12 cellular contexts compared by ENCODE assay signal in genomic region chr15:68631621-68632051, GRCh38. TPM values are rescaled to one million over a fixed set of nuclear protein-coding genes. Genes with fewer than 3 reads are reported as not detected.
A peak's percentile ranks its signal among the peaks of the same experiment; 100 is the strongest.
DNase-seq lines count a peak whose midpoint lies in the region; ATAC-seq and TF ChIP-seq lines count a peak whose summit lies in the region.
"Had no signal": no experiment of that assay in that cellular context is flagged by ENCODE, and none has a peak within 500 bp of the region (broad histone marks: within the 10 kb centered on the region; RNA-seq: fewer than 3 reads in every experiment).

No MANE protein-coding gene starts in this region.

- TF ChIP-seq CTCF in endodermal cell (conservative IDR thresholded peaks at IDR 0.05), result peak; percentile 74

- H3K4me1 ChIP-seq in endodermal cell (ENCODE audit: control insufficient read depth, insufficient read depth, low read length), result no peaks in the 10 kb centered on the region

- DNase-seq in NCI-H82 (lab: John Stamatoyannopoulos, UW) (peak; percentile 33), NCI-H82 treated with DMSO at 0.1 percent for 48 hours (lab: John Stamatoyannopoulos, UW; ENCODE audit: unreplicated experiment) (no peak), NCI-H524 treated with DMSO at 0.1 percent for 48 hours (lab: John Stamatoyannopoulos, UW) (peak; percentile 75), endodermal cell (peak; percentile 87), amniotic stem cell (lab: John Stamatoyannopoulos, UW) (no peak)
- DNase-seq in stimulated activated naive B cell treated with anti-CD40 and anti-IgM and Interleukin-4, amounts not matched to agents 10 μg/mL and 1 μg/mL and 100 μg/mL, for 72 hours, result peak; percentile 39
- DNase-seq: ACHN, mammary epithelial cell had no signal

- no peaks in the 10 kb centered on the region for H3K9me3 Mint-ChIP-seq in endodermal cell
- no peaks in the 10 kb centered on the region for H3K9me3 Mint-ChIP-seq in stimulated activated naive B cell treated with anti-CD40 and anti-IgM and Interleukin-4, amounts not matched to agents 10 μg/mL and 1 μg/mL and 100 μg/mL, for 72 hours

- no peak overlapping the region for H3K9ac ChIP-seq in endodermal cell (ENCODE audit: extremely low read depth, low read length, poor library complexity, severe bottlenecking)
- H3K9ac ChIP-seq: KMS-11 had no signal

- H3K27me3 Mint-ChIP-seq in endodermal cell (ENCODE audit: insufficient read depth), result peaks cover 3% of the 10 kb centered on the region
- peaks cover 0 to 3% of the 10 kb centered on the region in 2 donors for H3K27me3 Mint-ChIP-seq in stimulated activated naive B cell treated with anti-CD40 and anti-IgM and Interleukin-4, amounts not matched to agents 10 μg/mL and 1 μg/mL and 100 μg/mL, for 72 hours

- H3K36me3 Mint-ChIP-seq in endodermal cell (ENCODE audit: low read depth), result no peaks in the 10 kb centered on the region
- peaks cover 0 to 1% of the 10 kb centered on the region in 2 donors for H3K36me3 Mint-ChIP-seq in stimulated activated naive B cell treated with anti-CD40 and anti-IgM and Interleukin-4, amounts not matched to agents 10 μg/mL and 1 μg/mL and 100 μg/mL, for 72 hours

- peak; percentile 53 to 65 for ATAC-seq in stimulated activated naive B cell treated with anti-CD40 and anti-IgM and Interleukin-4, amounts not matched to agents 10 μg/mL and 1 μg/mL and 100 μg/mL, for 72 hours (replicated peaks)
- no peak for ATAC-seq in GM18858 (IDR thresholded peaks at IDR 0.05; ENCODE audit: unreplicated experiment)
- ATAC-seq in HG03439 (IDR thresholded peaks at IDR 0.05; ENCODE audit: unreplicated experiment), result no peak

- no peak overlapping the region for H3K4me3 ChIP-seq in endodermal cell (ENCODE audit: low read length)

- no peak overlapping the region for H3K4me3 Mint-ChIP-seq in endodermal cell
- no peak overlapping the region for H3K4me3 Mint-ChIP-seq in stimulated activated naive B cell treated with anti-CD40 and anti-IgM and Interleukin-4, amounts not matched to agents 10 μg/mL and 1 μg/mL and 100 μg/mL, for 72 hours

- H3K27me3 ChIP-seq in endodermal cell (ENCODE audit: control insufficient read depth, insufficient read depth, low read length, poor library complexity, severe bottlenecking), result no peaks in the 10 kb centered on the region

- no peaks in the 10 kb centered on the region for H3K9me3 ChIP-seq in endodermal cell (ENCODE audit: control insufficient read depth, low read length)

- no peak overlapping the region for H3K27ac Mint-ChIP-seq in endodermal cell
- peak overlapping the region; percentile 75 for H3K27ac Mint-ChIP-seq in stimulated activated naive B cell treated with anti-CD40 and anti-IgM and Interleukin-4, amounts not matched to agents 10 μg/mL and 1 μg/mL and 100 μg/mL, for 72 hours

- no peak overlapping the region for H3K27ac ChIP-seq in endodermal cell (ENCODE audit: low read depth, low read length)
- H3K27ac ChIP-seq: KMS-11 had no signal

- 54 to 83% methylated on average over 2 to 6 of the region's 6 CpGs for WGBS in endodermal cell (ENCODE audit: insufficient coverage in 1 of 2, insufficient read length in 1 of 2), 2 experiments

- H3K4me1 Mint-ChIP-seq in endodermal cell, result no peaks in the 10 kb centered on the region
- peaks cover 79 to 98% of the 10 kb centered on the region in 2 donors for H3K4me1 Mint-ChIP-seq in stimulated activated naive B cell treated with anti-CD40 and anti-IgM and Interleukin-4, amounts not matched to agents 10 μg/mL and 1 μg/mL and 100 μg/mL, for 72 hours

- H3K36me3 ChIP-seq in endodermal cell (ENCODE audit: control insufficient read depth, insufficient read depth, low read length), result no peaks in the 10 kb centered on the region

RNA-seq across cellular contexts. Expression of gene CORO2B, which starts 52.8 kb away (rescaled TPM):
- total RNA-seq in endodermal cell, result 1 to 10 TPM; 1.1 to 1.2 TPM
- 13.0 TPM for polyA plus RNA-seq in endodermal cell (2013, experiment 1 of 2)
- polyA plus RNA-seq in endodermal cell (2013, experiment 2 of 2), result 12.1 TPM
- total RNA-seq: T-helper 2 cell treated with Interferon-gamma antibody and Interleukin-4, amounts not matched to agents 100 ng/mL and 5 ng/mL, for 36 hours had no signal

Comparison
In these comparisons a context has a peak if more than half of its experiments do, and no peak if none do; other contexts are left out.
1. DNase-seq: peak in NCI-H82 (single experiment), NCI-H524 treated with DMSO at 0.1 percent for 48 hours (single experiment), endodermal cell (single experiment) and stimulated activated naive B cell treated with anti-CD40 and anti-IgM and Interleukin-4, amounts not matched to agents 10 μg/mL and 1 μg/mL and 100 μg/mL, for 72 hours (single experiment); none in NCI-H82 treated with DMSO at 0.1 percent for 48 hours (single experiment) and amniotic stem cell (single experiment).
2. ATAC-seq: peak in stimulated activated naive B cell treated with anti-CD40 and anti-IgM and Interleukin-4, amounts not matched to agents 10 μg/mL and 1 μg/mL and 100 μg/mL, for 72 hours (2 of 2); none in GM18858 (single experiment) and HG03439 (single experiment).